3 cellular contexts compared by ENCODE assay signal in the genomic region with DNA sequence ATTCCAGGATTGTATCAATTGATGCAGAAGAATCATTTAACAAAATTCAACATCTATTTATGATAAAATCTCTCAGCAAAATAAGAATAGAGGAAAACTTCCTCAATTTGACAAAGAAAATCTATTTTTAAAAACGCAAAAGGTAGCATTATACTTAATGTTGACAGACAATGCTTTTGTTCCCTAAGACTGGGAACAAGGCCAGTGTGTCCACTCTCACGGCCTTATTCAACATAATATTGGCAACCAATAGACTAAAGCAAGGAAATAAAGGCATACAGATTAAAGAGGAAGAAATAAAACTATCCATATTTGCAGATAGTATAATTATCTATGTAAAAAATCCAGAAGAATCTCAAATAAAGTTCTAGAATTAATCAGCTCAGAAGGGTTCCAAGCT.
"Had no signal": no experiment of that assay in that cellular context is flagged by ENCODE, and none has a peak within 500 bp of the region (broad histone marks: within the 10 kb centered on the region; RNA-seq: fewer than 3 reads in every experiment).

No MANE protein-coding gene starts in this region.

- DNase-seq: GDM1, GF-D8 had no signal

- ATAC-seq: GM12878 had no signal

- H3K4me3 ChIP-seq: GM12878 had no signal
